15 cellular contexts compared by ENCODE assay signal in genomic region chr15:89303986-89304385, GRCh38.
"Had no signal": no experiment of that assay in that cellular context is flagged by ENCODE, and none has a peak within 500 bp of the region (broad histone marks: within the 10 kb centered on the region; RNA-seq: fewer than 3 reads in every experiment).

No MANE protein-coding gene starts in this region.

- H2AFZ ChIP-seq: hepatocyte had no signal

- H3K27me3 ChIP-seq: colonic mucosa, esophagus squamous epithelium, foreskin keratinocyte, hepatocyte, spleen, suprapubic skin, thyroid gland had no signal

- H3K4me1 ChIP-seq: colonic mucosa, spleen, suprapubic skin, thyroid gland had no signal

- H3K36me3 ChIP-seq: colonic mucosa, thyroid gland had no signal

- H3K9me3 ChIP-seq: colonic mucosa, esophagus squamous epithelium, spleen, suprapubic skin, thyroid gland had no signal

- H3K79me2 ChIP-seq: hepatocyte had no signal

- DNase-seq: colonic mucosa; dermis blood vessel endothelial cell; esophagus squamous epithelium; foreskin keratinocyte; mammary epithelial cell; naive thymus-derived CD4-positive, alpha-beta T cell; nephron progenitor cell; spleen; stimulated activated CD4-positive, alpha-beta T cell treated with anti-CD3 and anti-CD28 coated beads, Interleukin-15, amount 100 ng/mL, for 24 hours; stimulated activated CD4-positive, alpha-beta T cell treated with anti-CD3 and anti-CD28 coated beads, Interleukin-1b, Interleukin-23, amount 100 ng/mL, for 48 hours; stimulated activated naive CD8-positive, alpha-beta T cell treated with anti-CD3 and anti-CD28 coated beads, Interleukin-15, Interleukin-2, amounts not matched to agents 100 U/mL and 50 U/mL, for 24 hours; thyroid gland had no signal

- H3K4me2 ChIP-seq: hepatocyte had no signal

- ATAC-seq: foreskin keratinocyte; naive thymus-derived CD4-positive, alpha-beta T cell; sciatic nerve; stimulated activated naive CD8-positive, alpha-beta T cell treated with anti-CD3 and anti-CD28 coated beads, Interleukin-15, Interleukin-2, amounts not matched to agents 100 U/mL and 50 U/mL, for 24 hours had no signal

- H3K4me3 ChIP-seq: colonic mucosa, esophagus squamous epithelium, hepatocyte, spleen, suprapubic skin, thyroid gland had no signal

- H3K27ac ChIP-seq: colonic mucosa, esophagus squamous epithelium, foreskin keratinocyte, hepatocyte, spleen, suprapubic skin, thyroid gland had no signal
